Comparison of ENCODE assay signal across 25 cellular contexts in genomic region chr5:10253390-10253789, GRCh38. TPM values are rescaled to one million over a fixed set of nuclear protein-coding genes. Genes with fewer than 3 reads are reported as not detected.
A peak's percentile ranks its signal among the peaks of the same experiment; 100 is the strongest.
DNase-seq lines count a peak whose midpoint lies in the region; ATAC-seq and TF ChIP-seq lines count a peak whose summit lies in the region.
"Had no signal": no experiment of that assay in that cellular context is flagged by ENCODE, and none has a peak within 500 bp of the region (broad histone marks: within the 10 kb centered on the region; RNA-seq: fewer than 3 reads in every experiment).

No MANE protein-coding gene starts in this region.

- TF ChIP-seq CTCF in KMS-11 (conservative IDR thresholded peaks at IDR 0.05; ENCODE audit: low read depth, low read length), result no peak
- TF ChIP-seq CTCF in parathyroid adenoma (IDR thresholded peaks at IDR 0.05), result no peak

- H3K4me1 Mint-ChIP-seq in activated T-cell treated with anti-CD3 and anti-CD28 coated beads, Interleukin-2, amount 50 U/mL, for 72 hours (ENCODE audit: low read depth), result peaks cover 74% of the 10 kb centered on the region
- H3K4me1 Mint-ChIP-seq in activated naive CD8-positive, alpha-beta T cell treated with anti-CD3 and anti-CD28 coated beads for 36 hours, result peaks cover 58% of the 10 kb centered on the region
- H3K4me1 Mint-ChIP-seq in CD4-positive, alpha-beta memory T cell, result peaks cover 26 to 62% (median 39%) of the 10 kb centered on the region in 4 donors

- H3K9me3 ChIP-seq in parathyroid adenoma (ENCODE audit: control insufficient read depth, low read length), result no peaks in the 10 kb centered on the region
- H3K9me3 ChIP-seq in CD4-positive, alpha-beta memory T cell (ENCODE audit: control insufficient read depth in 1 of 2, low read length in 2 of 2), result no peaks in the 10 kb centered on the region

- H3K27me3 ChIP-seq in KMS-11 (ENCODE audit: insufficient read depth, low read depth) (no peaks in the 10 kb centered on the region), parathyroid adenoma (ENCODE audit: control insufficient read depth, insufficient read depth, low read length) (no peaks in the 10 kb centered on the region)
- H3K27me3 ChIP-seq in CD4-positive, alpha-beta memory T cell (ENCODE audit: insufficient read depth, low read length), result no peaks in the 10 kb centered on the region

- intact Hi-C loops in CD4-positive, alpha-beta memory T cell (cut with micrococcal nuclease), result loop anchor here (5.0 kb wide), 1 partner anchor 891 kb away; no protein-coding TSS in a partner anchor

- H3K36me3 ChIP-seq in KMS-11 (ENCODE audit: insufficient read depth) (peaks cover 43% of the 10 kb centered on the region; the same call in 1 of the 2 replicates), parathyroid adenoma (ENCODE audit: control insufficient read depth, insufficient read depth, low read length) (no peaks in the 10 kb centered on the region)
- peaks cover 42% of the 10 kb centered on the region for H3K36me3 ChIP-seq in CD4-positive, alpha-beta memory T cell (ENCODE audit: insufficient read depth, low read length)

- peaks cover 10 to 44% of the 10 kb centered on the region in 2 donors for H3K36me3 Mint-ChIP-seq in activated T-cell treated with anti-CD3 and anti-CD28 coated beads, Interleukin-2, amount 50 U/mL, for 72 hours (ENCODE audit: insufficient read depth in 2 of 2)
- H3K36me3 Mint-ChIP-seq in activated naive CD8-positive, alpha-beta T cell treated with anti-CD3 and anti-CD28 coated beads for 36 hours, result peaks cover 60% of the 10 kb centered on the region
- peaks cover 26 to 66% of the 10 kb centered on the region in 2 donors for H3K36me3 Mint-ChIP-seq in CD4-positive, alpha-beta memory T cell

- H4K20me1 ChIP-seq in KMS-11 (ENCODE audit: insufficient read depth), result peaks cover 41% of the 10 kb centered on the region

- peak overlapping the region; percentile 48 for H3K27ac Mint-ChIP-seq in activated T-cell treated with anti-CD3 and anti-CD28 coated beads, Interleukin-2, amount 50 U/mL, for 72 hours
- peak overlapping the region; percentile 65 for H3K27ac Mint-ChIP-seq in activated naive CD8-positive, alpha-beta T cell treated with anti-CD3 and anti-CD28 coated beads for 36 hours
- peak overlapping the region in 2 of 7 donors; percentile 9 to 43 for H3K27ac Mint-ChIP-seq in CD4-positive, alpha-beta memory T cell
- H3K27ac Mint-ChIP-seq: activated CD8-positive, alpha-beta memory T cell treated with anti-CD3 and anti-CD28 coated beads, Interleukin-2, amount 10 ng/mL, durations not matched to agents 7 days and 5 days; dendritic cell treated with granulocyte-macrophage colony-stimulating factor and Interleukin-4, amounts not matched to agents 40 ng/mL and 50 ng/mL, for 4 days; memory B cell had no signal

- H3K4me1 ChIP-seq in KMS-11 (ENCODE audit: low read depth, poor library complexity, severe bottlenecking), result peaks cover 36% of the 10 kb centered on the region
- H3K4me1 ChIP-seq in parathyroid adenoma, result peaks cover 14% of the 10 kb centered on the region
- H3K4me1 ChIP-seq in CD4-positive, alpha-beta memory T cell (ENCODE audit: insufficient read depth, low read length), result peaks cover 38% of the 10 kb centered on the region

- CTCF ChIA-PET in CD4-positive, alpha-beta memory T cell (lab: Charles Lee; ENCODE audit: partially characterized antibody), result interaction anchor here (0.9 kb wide), 2 partner anchors 13 to 30 kb away, joined by 3 to 4 read pairs; no protein-coding TSS in a partner anchor

- peak overlapping the region; percentile 47 to 51 for H3K4me3 Mint-ChIP-seq in activated T-cell treated with anti-CD3 and anti-CD28 coated beads, Interleukin-2, amount 50 U/mL, for 72 hours
- H3K4me3 Mint-ChIP-seq in activated naive CD8-positive, alpha-beta T cell treated with anti-CD3 and anti-CD28 coated beads for 36 hours, result peak overlapping the region; percentile 50
- H3K4me3 Mint-ChIP-seq in CD4-positive, alpha-beta memory T cell, result no peak overlapping the region
- H3K4me3 Mint-ChIP-seq: activated CD8-positive, alpha-beta memory T cell treated with anti-CD3 and anti-CD28 coated beads, Interleukin-2, amount 10 ng/mL, durations not matched to agents 7 days and 5 days; CD14-positive monocyte; dendritic cell treated with granulocyte-macrophage colony-stimulating factor and Interleukin-4, amounts not matched to agents 40 ng/mL and 50 ng/mL, for 4 days; memory B cell had no signal

- no peak for DNase-seq in activated T-cell treated with anti-CD3 and anti-CD28 coated beads, Interleukin-2, amount 50 U/mL, for 72 hours
- DNase-seq in activated T-cell treated with anti-CD3 and anti-CD28 coated beads, Interleukin-2, amount 50 U/mL, for 1 hour, result no peak
- DNase-seq in activated naive CD8-positive, alpha-beta T cell treated with anti-CD3 and anti-CD28 coated beads for 36 hours, result no peak
- DNase-seq in CD4-positive, alpha-beta memory T cell, result no peak
- DNase-seq in NCI-H1930 (lab: John Stamatoyannopoulos, UW), result no peak
- DNase-seq: ACHN; activated CD4-positive, alpha-beta T cell treated with anti-CD3 and anti-CD28 coated beads for 4 hours; activated CD8-positive, alpha-beta memory T cell treated with anti-CD3 and anti-CD28 coated beads, Interleukin-2, amount 10 ng/mL, durations not matched to agents 7 days and 5 days; activated gamma-delta T cell; DMS 273 treated with DMSO at 0.1 percent for 48 hours; GDM1; head of caudate nucleus; KBM-7; NCI-H1694; NCI-H748 treated with DMSO at 0.1 percent for 48 hours; occipital lobe; OCI-M1; retina; SHP77 treated with DMSO at 0.1 percent for 48 hours had no signal

- H3K27me3 Mint-ChIP-seq in activated T-cell treated with anti-CD3 and anti-CD28 coated beads, Interleukin-2, amount 50 U/mL, for 72 hours (ENCODE audit: low read depth), result no peaks in the 10 kb centered on the region
- H3K27me3 Mint-ChIP-seq in activated naive CD8-positive, alpha-beta T cell treated with anti-CD3 and anti-CD28 coated beads for 36 hours, result no peaks in the 10 kb centered on the region
- H3K27me3 Mint-ChIP-seq in CD4-positive, alpha-beta memory T cell, result peaks cover 0 to 5% of the 10 kb centered on the region in 2 donors
- H3K27me3 Mint-ChIP-seq: activated CD8-positive, alpha-beta memory T cell treated with anti-CD3 and anti-CD28 coated beads, Interleukin-2, amount 10 ng/mL, durations not matched to agents 7 days and 5 days; dendritic cell treated with granulocyte-macrophage colony-stimulating factor and Interleukin-4, amounts not matched to agents 40 ng/mL and 50 ng/mL, for 4 days; memory B cell had no signal

- H3K9ac ChIP-seq in KMS-11 (no peak overlapping the region), parathyroid adenoma (no peak overlapping the region)

- H3K27ac ChIP-seq in KMS-11 (no peak overlapping the region), parathyroid adenoma (no peak overlapping the region)
- H3K27ac ChIP-seq in CD4-positive, alpha-beta memory T cell (ENCODE audit: low read depth, low read length), result no peak overlapping the region

- H2AFZ ChIP-seq in KMS-11 (ENCODE audit: low read depth), result no peak overlapping the region
- no peak overlapping the region for H2AFZ ChIP-seq in parathyroid adenoma

- peaks cover 89% of the 10 kb centered on the region for H3K79me2 ChIP-seq in KMS-11 (ENCODE audit: insufficient read depth, low read depth)
- peaks cover 32% of the 10 kb centered on the region for H3K79me2 ChIP-seq in parathyroid adenoma

- ATAC-seq in activated T-cell treated with anti-CD3 and anti-CD28 coated beads, Interleukin-2, amount 50 U/mL, for 72 hours (replicated peaks in 1 of 2), result no peak
- no peak for ATAC-seq in HG03280 (IDR thresholded peaks at IDR 0.05; ENCODE audit: unreplicated experiment)
- ATAC-seq: activated CD8-positive, alpha-beta memory T cell treated with anti-CD3 and anti-CD28 coated beads, Interleukin-2, amount 10 ng/mL, durations not matched to agents 7 days and 5 days had no signal

- H3K4me3 ChIP-seq in KMS-11 (IDR thresholded peaks at IDR 0.05; ENCODE audit: insufficient read depth, low read depth, low read length) (no peak overlapping the region), parathyroid adenoma (ENCODE audit: low read depth, low read length) (no peak overlapping the region)
- no peak overlapping the region for H3K4me3 ChIP-seq in CD4-positive, alpha-beta memory T cell (ENCODE audit: low read length in 2 of 2)

- H3K9me3 Mint-ChIP-seq in activated T-cell treated with anti-CD3 and anti-CD28 coated beads, Interleukin-2, amount 50 U/mL, for 72 hours, result no peaks in the 10 kb centered on the region
- no peaks in the 10 kb centered on the region for H3K9me3 Mint-ChIP-seq in activated naive CD8-positive, alpha-beta T cell treated with anti-CD3 and anti-CD28 coated beads for 36 hours
- H3K9me3 Mint-ChIP-seq in CD4-positive, alpha-beta memory T cell, result peaks cover 0 to 2% (median 0%) of the 10 kb centered on the region in 8 donors
- H3K9me3 Mint-ChIP-seq: CD14-positive monocyte; dendritic cell treated with granulocyte-macrophage colony-stimulating factor and Interleukin-4, amounts not matched to agents 40 ng/mL and 50 ng/mL, for 4 days; memory B cell had no signal

- H3K4me2 ChIP-seq in KMS-11, result peak overlapping the region; percentile 5; the same call in 1 of the 2 replicates
- H3K4me2 ChIP-seq in parathyroid adenoma (ENCODE audit: low read length), result peak overlapping the region; percentile 28

- POLR2A ChIA-PET in CD4-positive, alpha-beta memory T cell (lab: Charles Lee; ENCODE audit: partially characterized antibody), result interaction anchor here (0.8 kb wide), 1 partner anchor 11 kb away, joined by 3 read pairs; no protein-coding TSS in a partner anchor

RNA-seq across cellular contexts. Expression of gene CCT5, which starts 3.3 kb away (rescaled TPM):
- 100 to 1,000 TPM; 179 to 218 TPM for total RNA-seq in activated T-cell treated with anti-CD3 and anti-CD28 coated beads, Interleukin-2, amount 50 U/mL, for 72 hours
- 100 to 1,000 TPM; 548 to 564 TPM for total RNA-seq in activated naive CD8-positive, alpha-beta T cell treated with anti-CD3 and anti-CD28 coated beads for 36 hours
- total RNA-seq in CD4-positive, alpha-beta memory T cell, result 10 to 100 TPM; 92.7 to 93.3 TPM
- 100 to 1,000 TPM; 203 to 236 TPM for polyA plus RNA-seq in CD4-positive, alpha-beta memory T cell

RNA-seq across cellular contexts. Expression of gene ATPSCKMT, which starts 3.7 kb away (rescaled TPM):
- 10 to 100 TPM; 17.3 to 18.9 TPM for total RNA-seq in activated T-cell treated with anti-CD3 and anti-CD28 coated beads, Interleukin-2, amount 50 U/mL, for 72 hours
- total RNA-seq in activated naive CD8-positive, alpha-beta T cell treated with anti-CD3 and anti-CD28 coated beads for 36 hours, result 10 to 100 TPM; 25.9 to 26.2 TPM
- total RNA-seq in CD4-positive, alpha-beta memory T cell, result 10 to 100 TPM; 15.9 to 17.9 TPM
- 10 to 100 TPM in 1 of 2 donors, 1 to 10 TPM in 1; 8.6 to 11.4 TPM for polyA plus RNA-seq in CD4-positive, alpha-beta memory T cell

RNA-seq across cellular contexts. Expression of gene CMBL, which starts 54.3 kb away (rescaled TPM):
- 1 to 10 TPM; 1.2 to 1.7 TPM for total RNA-seq in activated T-cell treated with anti-CD3 and anti-CD28 coated beads, Interleukin-2, amount 50 U/mL, for 72 hours
- 1 to 10 TPM; 2.4 to 2.9 TPM for total RNA-seq in activated naive CD8-positive, alpha-beta T cell treated with anti-CD3 and anti-CD28 coated beads for 36 hours
- total RNA-seq in CD4-positive, alpha-beta memory T cell, result 1 to 10 TPM; 1.5 to 1.9 TPM
- polyA plus RNA-seq in CD4-positive, alpha-beta memory T cell, result under 1 TPM in 1 of 2 donors, not detected in 1; 0.33 TPM

Comparison
In these comparisons a context has a peak if more than half of its experiments do, and no peak if none do; other contexts are left out.
1. H3K4me3 Mint-ChIP-seq: peak in activated T-cell treated with anti-CD3 and anti-CD28 coated beads, Interleukin-2, amount 50 U/mL, for 72 hours (2 of 2) and activated naive CD8-positive, alpha-beta T cell treated with anti-CD3 and anti-CD28 coated beads for 36 hours (single experiment); none in CD4-positive, alpha-beta memory T cell (0 of 8).